16 cellular contexts compared by ENCODE assay signal in genomic region chr9:125550216-125550614, GRCh38.
DNase-seq lines count a peak whose midpoint lies in the region; ATAC-seq, FAIRE-seq and TF ChIP-seq lines count a peak whose summit lies in the region.
"Had no signal": no experiment of that assay in that cellular context is flagged by ENCODE, and none has a peak within 500 bp of the region (broad histone marks: within the 10 kb centered on the region; RNA-seq: fewer than 3 reads in every experiment).

No MANE protein-coding gene starts in this region.

- H3F3A ChIP-seq in GM23248 (ENCODE audit: insufficient read depth): peaks cover 19% of the 10 kb centered on the region

- peaks cover 58% of the 10 kb centered on the region for H3K79me2 ChIP-seq in GM23248 (ENCODE audit: insufficient read depth)

- TF ChIP-seq POLR2A in stomach (IDR thresholded peaks at IDR 0.05) (no peak), GM12891 (IDR thresholded peaks at IDR 0.05; ENCODE audit: low read depth, low read length) (no peak)

- no peak for ATAC-seq in HG03196 (IDR thresholded peaks at IDR 0.05; ENCODE audit: unreplicated experiment)
- ATAC-seq: activated T-cell treated with anti-CD3 and anti-CD28 coated beads, Interleukin-2, amount 50 U/mL, for 4 hours had no signal

- in situ Hi-C loops in GM23248 (cut with MboI): loop anchor here (25.0 kb wide), 1 partner anchor 687 kb away; no protein-coding TSS in a partner anchor

- 0 to 3% methylated on average over 3 of the region's 3 CpGs for WGBS in GM23248 (ENCODE audit: low coverage in 1 of 2, low lambda C conversion rate in 2 of 2, missing lambda C conversion rate in 2 of 2), 2 experiments
- WGBS in stomach, 5 donors: 16 to 31% (median 19%) methylated on average over 3 of the region's 3 CpGs

- TF ChIP-seq CTCF in bronchial epithelial cell (IDR thresholded peaks at IDR 0.05; ENCODE audit: insufficient read depth, low read length, severe bottlenecking): no peak
- TF ChIP-seq CTCF in right atrium auricular region (IDR thresholded peaks at IDR 0.05): no peak
- no peak for TF ChIP-seq CTCF in stomach (IDR thresholded peaks at IDR 0.05)

- FAIRE-seq in bronchial epithelial cell (lab: Jason Lieb, UNC) (no peak), GM12891 (lab: Jason Lieb, UNC) (no peak)

- peak overlapping the region; percentile 24 for H3K27ac ChIP-seq in GM23248
- peak overlapping the region; percentile 72 to 76 for H3K27ac ChIP-seq in right atrium auricular region
- H3K27ac ChIP-seq in stomach: peak overlapping the region; percentile 54 to 83 (median 72)
- H3K27ac ChIP-seq in effector memory CD4-positive, alpha-beta T cell (ENCODE audit: insufficient read depth, low read length, poor library complexity, severe bottlenecking): no peak overlapping the region
- H3K27ac ChIP-seq: epithelial cell of prostate had no signal

- no peak for TF ChIP-seq EP300 in stomach (IDR thresholded peaks at IDR 0.05)

- H3K9me3 ChIP-seq in GM23248 (ENCODE audit: low read depth) (no peaks in the 10 kb centered on the region), right atrium auricular region (no peaks in the 10 kb centered on the region), stomach (no peaks in the 10 kb centered on the region)
- no peaks in the 10 kb centered on the region for H3K9me3 ChIP-seq in effector memory CD4-positive, alpha-beta T cell (ENCODE audit: control insufficient read depth, low read length)

- H3K4me1 ChIP-seq in GM23248 (ENCODE audit: insufficient read depth) (peaks cover 26% of the 10 kb centered on the region), right atrium auricular region (peaks cover 0 to 59% of the 10 kb centered on the region in 2 donors), stomach (peaks cover 45 to 70% (median 57%) of the 10 kb centered on the region in 4 donors)
- H3K4me1 ChIP-seq in effector memory CD4-positive, alpha-beta T cell (ENCODE audit: control insufficient read depth, insufficient read depth, low read length, poor library complexity, severe bottlenecking): no peaks in the 10 kb centered on the region

- DNase-seq in GM23248 (peak; percentile 44), bronchial epithelial cell (ENCODE audit: low read depth) (peak; percentile 12), right atrium auricular region (ENCODE audit: low spot score) (no peak), stomach (no peak), NOMO-1 treated with dmso at 0.1 percent for 144 hours (lab: John Stamatoyannopoulos, UW; ENCODE audit: unreplicated experiment) (no peak), GM12891 (ENCODE audit: insufficient read length, low spot score) (no peak)
- no peak for DNase-seq in effector memory CD4-positive, alpha-beta T cell
- DNase-seq: activated B cell treated with CpG ODN at 0.5 μM for 24 hours; activated T-cell treated with anti-CD3 and anti-CD28 coated beads, Interleukin-2, amount 50 U/mL, for 4 hours; CD8-positive, alpha-beta memory T cell; islet precursor cell; KG1; NK-92 treated with Interleukin-12 subunit alpha and Interleukin-12 subunit beta, amount 100 ng/mL, for 24 hours; stimulated activated CD4-positive, alpha-beta T cell treated with anti-CD3 and anti-CD28 coated beads, Interleukin-15, amount 100 ng/mL, for 24 hours had no signal

- H4K20me1 ChIP-seq in GM23248 (ENCODE audit: insufficient read depth): no peaks in the 10 kb centered on the region

- H3K9me2 ChIP-seq in GM23248 (ENCODE audit: insufficient read depth): no peaks in the 10 kb centered on the region

- H3K27me3 ChIP-seq in GM23248 (replicated peaks; ENCODE audit: insufficient read depth): no peaks in the 10 kb centered on the region
- no peaks in the 10 kb centered on the region for H3K27me3 ChIP-seq in bronchial epithelial cell (ENCODE audit: control insufficient read depth, insufficient read depth, low read length)
- no peaks in the 10 kb centered on the region for H3K27me3 ChIP-seq in right atrium auricular region
- no peaks in the 10 kb centered on the region for H3K27me3 ChIP-seq in stomach
- no peaks in the 10 kb centered on the region for H3K27me3 ChIP-seq in effector memory CD4-positive, alpha-beta T cell (replicated peaks; ENCODE audit: control insufficient read depth, insufficient read depth, low read length, poor library complexity, severe bottlenecking)

- peak overlapping the region; percentile 21 for H3K4me2 ChIP-seq in GM23248 (ENCODE audit: unreplicated experiment)

- H2AFZ ChIP-seq in GM23248: no peak overlapping the region

- H3K36me3 ChIP-seq in GM23248 (ENCODE audit: low read depth): no peaks in the 10 kb centered on the region
- no peaks in the 10 kb centered on the region for H3K36me3 ChIP-seq in bronchial epithelial cell (ENCODE audit: control insufficient read depth, insufficient read depth, low read length)
- H3K36me3 ChIP-seq in right atrium auricular region: no peaks in the 10 kb centered on the region
- no peaks in the 10 kb centered on the region for H3K36me3 ChIP-seq in stomach
- peaks cover 4% of the 10 kb centered on the region for H3K36me3 ChIP-seq in effector memory CD4-positive, alpha-beta T cell (ENCODE audit: control insufficient read depth, insufficient read depth, low read length)

- intact Hi-C loops in stomach (cut with DNase I; ENCODE audit: low total_unique reads): no loop called here

- H3K9ac ChIP-seq in GM23248: peak overlapping the region; percentile 5; the same call in 1 of the 2 replicates

- H3K4me3 ChIP-seq in GM23248 (no peak overlapping the region), bronchial epithelial cell (ENCODE audit: low read depth, low read length) (no peak overlapping the region), right atrium auricular region (no peak overlapping the region), stomach (no peak overlapping the region)
- no peak overlapping the region for H3K4me3 ChIP-seq in effector memory CD4-positive, alpha-beta T cell (ENCODE audit: insufficient read depth, low read depth, low read length, poor library complexity, severe bottlenecking)

TF ChIP-seq in GM12891, 5 proteins besides CTCF, POLR2A, EP300 and RAD21:
- no peak for TF ChIP-seq TAF1 (IDR thresholded peaks at IDR 0.05; ENCODE audit: low read depth, low read length)
- TF ChIP-seq POU2F2 (IDR thresholded peaks at IDR 0.05; ENCODE audit: low read depth, low read length): no peak
- TF ChIP-seq PAX5 (IDR thresholded peaks at IDR 0.05; ENCODE audit: insufficient read depth, low read length, severe bottlenecking): no peak
- no peak for TF ChIP-seq POLR2AphosphoS5 (IDR thresholded peaks at IDR 0.05; ENCODE audit: low read depth, low read length)
- no peak for TF ChIP-seq SPI1 (IDR thresholded peaks at IDR 0.05; ENCODE audit: low read depth, low read length)

Comparison
In these comparisons a context has a peak if more than half of its experiments do, and no peak if none do; other contexts are left out.
1. DNase-seq: peak in GM23248 (single experiment) and bronchial epithelial cell (single experiment); none in right atrium auricular region (single experiment), stomach (single experiment), NOMO-1 treated with dmso at 0.1 percent for 144 hours (single experiment), effector memory CD4-positive, alpha-beta T cell (0 of 3) and GM12891 (single experiment).